Comparison of ENCODE assay signal across 8 cellular contexts in genomic region chr7:29988391-29989256, GRCh38. TPM values are rescaled to one million over a fixed set of nuclear protein-coding genes. Genes with fewer than 3 reads are reported as not detected.
DNase-seq lines count a peak whose midpoint lies in the region; ATAC-seq and TF ChIP-seq lines count a peak whose summit lies in the region.

No MANE protein-coding gene starts in this region.

- peaks cover 3% of the 10 kb centered on the region for H3K9me3 Mint-ChIP-seq in activated naive CD8-positive, alpha-beta T cell treated with anti-CD3 and anti-CD28 coated beads for 36 hours
- peaks cover 12% of the 10 kb centered on the region for H3K9me3 Mint-ChIP-seq in glutamatergic neuron (ENCODE audit: unreplicated experiment)

- H3K4me3 Mint-ChIP-seq in activated naive CD8-positive, alpha-beta T cell treated with anti-CD3 and anti-CD28 coated beads for 36 hours, result peak overlapping the region; percentile 82
- peak overlapping the region; percentile 97 for H3K4me3 Mint-ChIP-seq in glutamatergic neuron (ENCODE audit: unreplicated experiment)

- H3K27ac ChIP-seq in neuronal stem cell (replicated peaks; ENCODE audit: low read length), result no peak overlapping the region

- H2BK12ac ChIP-seq in neuronal stem cell (ENCODE audit: low read length), result no peak overlapping the region

- H3K4me3 ChIP-seq in NT2/D1 (ENCODE audit: insufficient read length, low read depth), result peak overlapping the region; percentile 93
- peak overlapping the region; percentile 99 to 100 for H3K4me3 ChIP-seq in neuronal stem cell (ENCODE audit: low read length in 2 of 2)

- peaks cover 6% of the 10 kb centered on the region for H3K79me1 ChIP-seq in neuronal stem cell (ENCODE audit: low read depth, low read length)

- H3K18ac ChIP-seq in neuronal stem cell (ENCODE audit: low read length), result peak overlapping the region; percentile 100

- peaks cover 40% of the 10 kb centered on the region for H3K27me3 Mint-ChIP-seq in activated naive CD8-positive, alpha-beta T cell treated with anti-CD3 and anti-CD28 coated beads for 36 hours
- peaks cover 7% of the 10 kb centered on the region for H3K27me3 Mint-ChIP-seq in glutamatergic neuron (ENCODE audit: unreplicated experiment)

- peaks cover 6% of the 10 kb centered on the region for H3K36me3 Mint-ChIP-seq in activated naive CD8-positive, alpha-beta T cell treated with anti-CD3 and anti-CD28 coated beads for 36 hours
- peaks cover 6% of the 10 kb centered on the region for H3K36me3 Mint-ChIP-seq in glutamatergic neuron (ENCODE audit: unreplicated experiment)

- no peak overlapping the region for H3K4ac ChIP-seq in neuronal stem cell (ENCODE audit: low read length)

- WGBS in neuronal stem cell (ENCODE audit: extremely low coverage in 2 of 2, insufficient read length in 2 of 2, insufficient replicate concordance in 1 of 2), 2 donors, result no CpG with 5 or more reads among the region's 75 CpGs

- H2AK5ac ChIP-seq in neuronal stem cell (ENCODE audit: low read depth, low read length), result peak overlapping the region; percentile 90

- H3K9ac ChIP-seq in NT2/D1 (ENCODE audit: insufficient read length, low read depth) (peak overlapping the region; percentile 98), neuronal stem cell (ENCODE audit: low read depth, low read length, poor library complexity) (peak overlapping the region; percentile 95)

- H2BK5ac ChIP-seq in neuronal stem cell (ENCODE audit: low read length), result peak overlapping the region; percentile 88

- H2BK15ac ChIP-seq in neuronal stem cell (ENCODE audit: low read length), result no peak overlapping the region

- peak overlapping the region; percentile 77 for H3K27ac Mint-ChIP-seq in activated naive CD8-positive, alpha-beta T cell treated with anti-CD3 and anti-CD28 coated beads for 36 hours
- H3K27ac Mint-ChIP-seq in glutamatergic neuron (ENCODE audit: unreplicated experiment), result peak overlapping the region; percentile 96

- H3K27me3 ChIP-seq in NT2/D1 (ENCODE audit: insufficient read depth, insufficient read length) (no peaks in the 10 kb centered on the region), neuronal stem cell (ENCODE audit: control insufficient read depth in 3 of 3, insufficient read depth in 3 of 3, low read depth in 1 of 3, low read length in 3 of 3) (no peaks in the 10 kb centered on the region)

- H2BK120ac ChIP-seq in neuronal stem cell (ENCODE audit: low read depth, low read length), result peak overlapping the region; percentile 83

- peaks cover 3% of the 10 kb centered on the region for H3K4me1 ChIP-seq in NT2/D1 (ENCODE audit: insufficient read depth, insufficient read length)
- H3K4me1 ChIP-seq in neuronal stem cell (ENCODE audit: control insufficient read depth in 2 of 2, insufficient read depth in 1 of 2, low read depth in 1 of 2, low read length in 2 of 2), result peaks cover 5 to 14% of the 10 kb centered on the region in 2 donors

- H3K9me3 ChIP-seq in NT2/D1 (ENCODE audit: insufficient read depth, low read length), result peaks cover 10% of the 10 kb centered on the region
- peaks cover 4 to 7% of the 10 kb centered on the region in 2 donors for H3K9me3 ChIP-seq in neuronal stem cell (replicated peaks in 1 of 2; ENCODE audit: control insufficient read depth in 2 of 2, insufficient read depth in 1 of 2, low read depth in 1 of 2, low read length in 2 of 2)

- peak overlapping the region; percentile 85 for H3K4me2 ChIP-seq in neuronal stem cell (ENCODE audit: insufficient read depth, low read length, poor library complexity, severe bottlenecking)

- DNase-seq in Ammon's horn (ENCODE audit: low spot score), result peak; percentile 64
- DNase-seq in NT2/D1 (ENCODE audit: low read depth, low spot score), result no peak
- DNase-seq in activated naive CD8-positive, alpha-beta T cell treated with anti-CD3 and anti-CD28 coated beads for 36 hours, result peak; percentile 36
- peak; percentile 57 for DNase-seq in glutamatergic neuron
- DNase-seq in neuronal stem cell (ENCODE audit: low spot score), result peak; percentile 26
- DNase-seq in OCI-M1 (lab: John Stamatoyannopoulos, UW), result no peak

- H2AFZ ChIP-seq in neuronal stem cell (ENCODE audit: low read length), result peak overlapping the region; percentile 94

- TF ChIP-seq CTCF in glutamatergic neuron (IDR thresholded peaks at IDR 0.05; ENCODE audit: partially characterized antibody, unreplicated experiment), result no peak

- H4K91ac ChIP-seq in neuronal stem cell (ENCODE audit: low read depth, low read length, poor library complexity), result no peak overlapping the region

- peak overlapping the region; percentile 76 for H4K8ac ChIP-seq in neuronal stem cell (ENCODE audit: low read depth, low read length)

- peak overlapping the region; percentile 95 for H3K23ac ChIP-seq in neuronal stem cell (ENCODE audit: low read depth, low read length, poor library complexity)

- ATAC-seq in GM19023 (IDR thresholded peaks at IDR 0.05; ENCODE audit: unreplicated experiment) (peak; percentile 36), HG03135 (IDR thresholded peaks at IDR 0.05; ENCODE audit: unreplicated experiment) (peak; percentile 33)

- peak overlapping the region; percentile 97 for H3K14ac ChIP-seq in neuronal stem cell (ENCODE audit: low read length)

- H3K36me3 ChIP-seq in NT2/D1 (ENCODE audit: insufficient read depth, insufficient read length, low read length), result peaks cover 10% of the 10 kb centered on the region
- peaks cover 0 to 3% of the 10 kb centered on the region in 2 donors for H3K36me3 ChIP-seq in neuronal stem cell (replicated peaks in 1 of 2; ENCODE audit: control insufficient read depth in 2 of 2, insufficient read depth in 2 of 2, low read length in 2 of 2)

- H3K4me1 Mint-ChIP-seq in activated naive CD8-positive, alpha-beta T cell treated with anti-CD3 and anti-CD28 coated beads for 36 hours, result peaks cover 19% of the 10 kb centered on the region
- H3K4me1 Mint-ChIP-seq in glutamatergic neuron (ENCODE audit: low read depth, unreplicated experiment), result peaks cover 6% of the 10 kb centered on the region

RNA-seq across cellular contexts. Expression of gene SCRN1, which starts 1.0 kb away (rescaled TPM):
- total RNA-seq in activated naive CD8-positive, alpha-beta T cell treated with anti-CD3 and anti-CD28 coated beads for 36 hours, result 1 to 10 TPM; 8.2 to 9.2 TPM
- total RNA-seq in glutamatergic neuron (ENCODE audit: unreplicated experiment), result 168 TPM
- polyA plus RNA-seq in neuronal stem cell (2013, experiment 1 of 2), result 55.6 TPM
- 56.6 TPM for polyA plus RNA-seq in neuronal stem cell (2013, experiment 2 of 2)

RNA-seq across cellular contexts. Expression of gene FKBP14, which starts 37.9 kb away (rescaled TPM):
- total RNA-seq in activated naive CD8-positive, alpha-beta T cell treated with anti-CD3 and anti-CD28 coated beads for 36 hours, result 1 to 10 TPM; 6.9 to 7.0 TPM
- 6.8 TPM for total RNA-seq in glutamatergic neuron (ENCODE audit: unreplicated experiment)
- 5.4 TPM for polyA plus RNA-seq in neuronal stem cell (2013, experiment 1 of 2)
- polyA plus RNA-seq in neuronal stem cell (2013, experiment 2 of 2), result 4.9 TPM

RNA-seq across cellular contexts. Expression of gene PLEKHA8, which starts 39.6 kb away (rescaled TPM):
- total RNA-seq in activated naive CD8-positive, alpha-beta T cell treated with anti-CD3 and anti-CD28 coated beads for 36 hours, result 10 to 100 TPM; 11.7 to 13.2 TPM
- 57.9 TPM for total RNA-seq in glutamatergic neuron (ENCODE audit: unreplicated experiment)
- polyA plus RNA-seq in neuronal stem cell (2013, experiment 1 of 2), result 31.2 TPM
- 31.6 TPM for polyA plus RNA-seq in neuronal stem cell (2013, experiment 2 of 2)

Comparison
In these comparisons a context has a peak if more than half of its experiments do, and no peak if none do; other contexts are left out.
1. DNase-seq: peak in Ammon's horn (single experiment), activated naive CD8-positive, alpha-beta T cell treated with anti-CD3 and anti-CD28 coated beads for 36 hours (single experiment), glutamatergic neuron (single experiment) and neuronal stem cell (single experiment); none in NT2/D1 (single experiment) and OCI-M1 (single experiment).
2. RNA of gene SCRN1, which starts 1.0 kb away (total RNA-seq): 168 TPM in glutamatergic neuron (single experiment); 8.2 to 9.2 TPM in activated naive CD8-positive, alpha-beta T cell treated with anti-CD3 and anti-CD28 coated beads for 36 hours; every median in the first group is over 10 times any median in the second.